In genomic region chr1:78649628-78650027, GRCh38 we compare ENCODE assay signal across 1 cellular context.
A peak's percentile ranks its signal among the peaks of the same experiment; 100 is the strongest.
TF ChIP-seq lines count a peak whose summit lies in the region.

A gene with protein sequence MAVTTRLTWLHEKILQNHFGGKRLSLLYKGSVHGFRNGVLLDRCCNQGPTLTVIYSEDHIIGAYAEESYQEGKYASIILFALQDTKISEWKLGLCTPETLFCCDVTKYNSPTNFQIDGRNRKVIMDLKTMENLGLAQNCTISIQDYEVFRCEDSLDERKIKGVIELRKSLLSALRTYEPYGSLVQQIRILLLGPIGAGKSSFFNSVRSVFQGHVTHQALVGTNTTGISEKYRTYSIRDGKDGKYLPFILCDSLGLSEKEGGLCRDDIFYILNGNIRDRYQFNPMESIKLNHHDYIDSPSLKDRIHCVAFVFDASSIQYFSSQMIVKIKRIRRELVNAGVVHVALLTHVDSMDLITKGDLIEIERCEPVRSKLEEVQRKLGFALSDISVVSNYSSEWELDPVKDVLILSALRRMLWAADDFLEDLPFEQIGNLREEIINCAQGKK (plus strand): TSS chr1:78649831. CDS start chr1:78650196, 365 bp downstream.

TF ChIP-seq in GM12878, 131 proteins besides CTCF, POLR2A, EP300 and RAD21:
- TF ChIP-seq POU2F2 (IDR thresholded peaks at IDR 0.05; ENCODE audit: borderline replicate concordance, low read depth, low read length): peak; percentile 66; the same call in 1 of the 3 replicates
- no peak for TF ChIP-seq IKZF1 (conservative IDR thresholded peaks at IDR 0.05)
- TF ChIP-seq TARDBP (IDR thresholded peaks at IDR 0.05; ENCODE audit: borderline replicate concordance): no peak
- TF ChIP-seq, protein P1, sequence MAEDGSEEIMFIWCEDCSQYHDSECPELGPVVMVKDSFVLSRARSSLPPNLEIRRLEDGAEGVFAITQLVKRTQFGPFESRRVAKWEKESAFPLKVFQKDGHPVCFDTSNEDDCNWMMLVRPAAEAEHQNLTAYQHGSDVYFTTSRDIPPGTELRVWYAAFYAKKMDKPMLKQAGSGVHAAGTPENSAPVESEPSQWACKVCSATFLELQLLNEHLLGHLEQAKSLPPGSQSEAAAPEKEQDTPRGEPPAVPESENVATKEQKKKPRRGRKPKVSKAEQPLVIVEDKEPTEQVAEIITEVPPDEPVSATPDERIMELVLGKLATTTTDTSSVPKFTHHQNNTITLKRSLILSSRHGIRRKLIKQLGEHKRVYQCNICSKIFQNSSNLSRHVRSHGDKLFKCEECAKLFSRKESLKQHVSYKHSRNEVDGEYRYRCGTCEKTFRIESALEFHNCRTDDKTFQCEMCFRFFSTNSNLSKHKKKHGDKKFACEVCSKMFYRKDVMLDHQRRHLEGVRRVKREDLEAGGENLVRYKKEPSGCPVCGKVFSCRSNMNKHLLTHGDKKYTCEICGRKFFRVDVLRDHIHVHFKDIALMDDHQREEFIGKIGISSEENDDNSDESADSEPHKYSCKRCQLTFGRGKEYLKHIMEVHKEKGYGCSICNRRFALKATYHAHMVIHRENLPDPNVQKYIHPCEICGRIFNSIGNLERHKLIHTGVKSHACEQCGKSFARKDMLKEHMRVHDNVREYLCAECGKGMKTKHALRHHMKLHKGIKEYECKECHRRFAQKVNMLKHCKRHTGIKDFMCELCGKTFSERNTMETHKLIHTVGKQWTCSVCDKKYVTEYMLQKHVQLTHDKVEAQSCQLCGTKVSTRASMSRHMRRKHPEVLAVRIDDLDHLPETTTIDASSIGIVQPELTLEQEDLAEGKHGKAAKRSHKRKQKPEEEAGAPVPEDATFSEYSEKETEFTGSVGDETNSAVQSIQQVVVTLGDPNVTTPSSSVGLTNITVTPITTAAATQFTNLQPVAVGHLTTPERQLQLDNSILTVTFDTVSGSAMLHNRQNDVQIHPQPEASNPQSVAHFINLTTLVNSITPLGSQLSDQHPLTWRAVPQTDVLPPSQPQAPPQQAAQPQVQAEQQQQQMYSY (CRISPR knock-in tag; IDR thresholded peaks at IDR 0.05): no peak
- TF ChIP-seq, protein P2, sequence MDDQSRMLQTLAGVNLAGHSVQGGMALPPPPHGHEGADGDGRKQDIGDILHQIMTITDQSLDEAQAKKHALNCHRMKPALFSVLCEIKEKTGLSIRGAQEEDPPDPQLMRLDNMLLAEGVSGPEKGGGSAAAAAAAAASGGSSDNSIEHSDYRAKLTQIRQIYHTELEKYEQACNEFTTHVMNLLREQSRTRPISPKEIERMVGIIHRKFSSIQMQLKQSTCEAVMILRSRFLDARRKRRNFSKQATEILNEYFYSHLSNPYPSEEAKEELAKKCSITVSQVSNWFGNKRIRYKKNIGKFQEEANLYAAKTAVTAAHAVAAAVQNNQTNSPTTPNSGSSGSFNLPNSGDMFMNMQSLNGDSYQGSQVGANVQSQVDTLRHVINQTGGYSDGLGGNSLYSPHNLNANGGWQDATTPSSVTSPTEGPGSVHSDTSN (IDR thresholded peaks at IDR 0.05; ENCODE audit: insufficient replicate concordance, low read depth, low read length): no peak
- TF ChIP-seq SMARCA5 (IDR thresholded peaks at IDR 0.05): no peak
- peak; percentile 69 for TF ChIP-seq IRF4 (IDR thresholded peaks at IDR 0.05; ENCODE audit: low read depth, low read length)
- TF ChIP-seq, protein P3, sequence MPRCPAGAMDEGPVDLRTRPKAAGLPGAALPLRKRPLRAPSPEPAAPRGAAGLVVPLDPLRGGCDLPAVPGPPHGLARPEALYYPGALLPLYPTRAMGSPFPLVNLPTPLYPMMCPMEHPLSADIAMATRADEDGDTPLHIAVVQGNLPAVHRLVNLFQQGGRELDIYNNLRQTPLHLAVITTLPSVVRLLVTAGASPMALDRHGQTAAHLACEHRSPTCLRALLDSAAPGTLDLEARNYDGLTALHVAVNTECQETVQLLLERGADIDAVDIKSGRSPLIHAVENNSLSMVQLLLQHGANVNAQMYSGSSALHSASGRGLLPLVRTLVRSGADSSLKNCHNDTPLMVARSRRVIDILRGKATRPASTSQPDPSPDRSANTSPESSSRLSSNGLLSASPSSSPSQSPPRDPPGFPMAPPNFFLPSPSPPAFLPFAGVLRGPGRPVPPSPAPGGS (IDR thresholded peaks at IDR 0.05; ENCODE audit: borderline replicate concordance, insufficient read depth, low read depth, low read length, poor library complexity, severe bottlenecking): no peak
- TF ChIP-seq SREBF2 (IDR thresholded peaks at IDR 0.05; ENCODE audit: low read length): no peak
- TF ChIP-seq, protein P4, sequence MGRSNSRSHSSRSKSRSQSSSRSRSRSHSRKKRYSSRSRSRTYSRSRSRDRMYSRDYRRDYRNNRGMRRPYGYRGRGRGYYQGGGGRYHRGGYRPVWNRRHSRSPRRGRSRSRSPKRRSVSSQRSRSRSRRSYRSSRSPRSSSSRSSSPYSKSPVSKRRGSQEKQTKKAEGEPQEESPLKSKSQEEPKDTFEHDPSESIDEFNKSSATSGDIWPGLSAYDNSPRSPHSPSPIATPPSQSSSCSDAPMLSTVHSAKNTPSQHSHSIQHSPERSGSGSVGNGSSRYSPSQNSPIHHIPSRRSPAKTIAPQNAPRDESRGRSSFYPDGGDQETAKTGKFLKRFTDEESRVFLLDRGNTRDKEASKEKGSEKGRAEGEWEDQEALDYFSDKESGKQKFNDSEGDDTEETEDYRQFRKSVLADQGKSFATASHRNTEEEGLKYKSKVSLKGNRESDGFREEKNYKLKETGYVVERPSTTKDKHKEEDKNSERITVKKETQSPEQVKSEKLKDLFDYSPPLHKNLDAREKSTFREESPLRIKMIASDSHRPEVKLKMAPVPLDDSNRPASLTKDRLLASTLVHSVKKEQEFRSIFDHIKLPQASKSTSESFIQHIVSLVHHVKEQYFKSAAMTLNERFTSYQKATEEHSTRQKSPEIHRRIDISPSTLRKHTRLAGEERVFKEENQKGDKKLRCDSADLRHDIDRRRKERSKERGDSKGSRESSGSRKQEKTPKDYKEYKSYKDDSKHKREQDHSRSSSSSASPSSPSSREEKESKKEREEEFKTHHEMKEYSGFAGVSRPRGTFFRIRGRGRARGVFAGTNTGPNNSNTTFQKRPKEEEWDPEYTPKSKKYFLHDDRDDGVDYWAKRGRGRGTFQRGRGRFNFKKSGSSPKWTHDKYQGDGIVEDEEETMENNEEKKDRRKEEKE (IDR thresholded peaks at IDR 0.05): no peak
- TF ChIP-seq E4F1 (IDR thresholded peaks at IDR 0.05; ENCODE audit: borderline replicate concordance, partially characterized antibody): no peak
- peak; percentile 77 for TF ChIP-seq YY1 (IDR thresholded peaks at IDR 0.05; ENCODE audit: low read depth, low read length)
- TF ChIP-seq POLR2AphosphoS5 (IDR thresholded peaks at IDR 0.05; ENCODE audit: low read length): peak; percentile 98
- peak; percentile 72; the same call in 1 of the 2 replicates for TF ChIP-seq PML (IDR thresholded peaks at IDR 0.05; ENCODE audit: low read length)
- TF ChIP-seq NBN (IDR thresholded peaks at IDR 0.05): 0 out of 2 replicates have a peak, but pooled peaks have one; percentile 44
- peak; percentile 75; the same call in 1 of the 2 replicates for TF ChIP-seq POLR2AphosphoS2 (IDR thresholded peaks at IDR 0.05; ENCODE audit: low read depth, low read length)
- TF ChIP-seq ATF3 (IDR thresholded peaks at IDR 0.05; ENCODE audit: borderline replicate concordance, extremely low read depth, low read depth, low read length): no peak
- TF ChIP-seq MEF2B (IDR thresholded peaks at IDR 0.05; ENCODE audit: partially characterized antibody, poor library complexity, severe bottlenecking): no peak
- no peak for TF ChIP-seq ZBED1 (IDR thresholded peaks at IDR 0.05; ENCODE audit: borderline replicate concordance)
- no peak for TF ChIP-seq ZNF622 (IDR thresholded peaks at IDR 0.05)
- TF ChIP-seq ZNF274 (IDR thresholded peaks at IDR 0.05; ENCODE audit: insufficient read depth, insufficient read length): no peak
- TF ChIP-seq BHLHE40 (IDR thresholded peaks at IDR 0.05; ENCODE audit: borderline replicate concordance in 1 of 2, low read depth in 2 of 2, low read length in 1 of 2): no peak
- TF ChIP-seq CHD1 (IDR thresholded peaks at IDR 0.05; ENCODE audit: low read depth, low read length): 0 out of 2 replicates have a peak, but pooled peaks have one; percentile 70
- TF ChIP-seq, protein P5, sequence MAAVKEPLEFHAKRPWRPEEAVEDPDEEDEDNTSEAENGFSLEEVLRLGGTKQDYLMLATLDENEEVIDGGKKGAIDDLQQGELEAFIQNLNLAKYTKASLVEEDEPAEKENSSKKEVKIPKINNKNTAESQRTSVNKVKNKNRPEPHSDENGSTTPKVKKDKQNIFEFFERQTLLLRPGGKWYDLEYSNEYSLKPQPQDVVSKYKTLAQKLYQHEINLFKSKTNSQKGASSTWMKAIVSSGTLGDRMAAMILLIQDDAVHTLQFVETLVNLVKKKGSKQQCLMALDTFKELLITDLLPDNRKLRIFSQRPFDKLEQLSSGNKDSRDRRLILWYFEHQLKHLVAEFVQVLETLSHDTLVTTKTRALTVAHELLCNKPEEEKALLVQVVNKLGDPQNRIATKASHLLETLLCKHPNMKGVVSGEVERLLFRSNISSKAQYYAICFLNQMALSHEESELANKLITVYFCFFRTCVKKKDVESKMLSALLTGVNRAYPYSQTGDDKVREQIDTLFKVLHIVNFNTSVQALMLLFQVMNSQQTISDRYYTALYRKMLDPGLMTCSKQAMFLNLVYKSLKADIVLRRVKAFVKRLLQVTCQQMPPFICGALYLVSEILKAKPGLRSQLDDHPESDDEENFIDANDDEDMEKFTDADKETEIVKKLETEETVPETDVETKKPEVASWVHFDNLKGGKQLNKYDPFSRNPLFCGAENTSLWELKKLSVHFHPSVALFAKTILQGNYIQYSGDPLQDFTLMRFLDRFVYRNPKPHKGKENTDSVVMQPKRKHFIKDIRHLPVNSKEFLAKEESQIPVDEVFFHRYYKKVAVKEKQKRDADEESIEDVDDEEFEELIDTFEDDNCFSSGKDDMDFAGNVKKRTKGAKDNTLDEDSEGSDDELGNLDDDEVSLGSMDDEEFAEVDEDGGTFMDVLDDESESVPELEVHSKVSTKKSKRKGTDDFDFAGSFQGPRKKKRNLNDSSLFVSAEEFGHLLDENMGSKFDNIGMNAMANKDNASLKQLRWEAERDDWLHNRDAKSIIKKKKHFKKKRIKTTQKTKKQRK (IDR thresholded peaks at IDR 0.05; ENCODE audit: low read depth, low read length): no peak
- peak; percentile 36; the same call in 1 of the 2 replicates for TF ChIP-seq PAX5 (IDR thresholded peaks at IDR 0.05; ENCODE audit: borderline replicate concordance, low read depth, low read length)
- no peak for TF ChIP-seq SIX5 (IDR thresholded peaks at IDR 0.05; ENCODE audit: low read depth, low read length, severe bottlenecking)
- TF ChIP-seq TAF1 (IDR thresholded peaks at IDR 0.05; ENCODE audit: borderline replicate concordance, low read depth, low read length): peak; percentile 87
- no peak for TF ChIP-seq FOS (IDR thresholded peaks at IDR 0.05; ENCODE audit: borderline replicate concordance, extremely low read depth, insufficient read length)
